In the genomic region with DNA sequence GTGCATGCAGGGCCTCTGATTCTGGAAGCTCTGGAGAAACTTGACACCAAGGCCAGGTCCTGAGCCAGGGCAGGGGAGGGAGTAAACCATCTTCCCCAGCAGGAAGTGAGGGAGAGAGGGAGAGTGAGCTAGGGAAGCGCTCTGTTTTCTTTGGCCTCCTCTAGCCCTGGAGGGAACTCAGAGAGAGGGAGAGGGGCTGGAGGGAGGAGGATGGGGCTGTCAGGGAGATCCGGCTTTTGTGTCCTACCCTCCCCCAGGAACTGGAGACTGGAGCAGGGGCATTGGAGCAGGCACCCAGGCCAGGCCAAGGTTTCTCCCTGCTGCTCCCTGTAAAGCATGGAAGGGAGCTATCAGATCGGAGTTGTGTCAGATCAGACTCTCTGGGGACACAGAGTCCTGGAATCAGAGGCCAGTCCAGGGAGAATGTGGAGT, we compare ENCODE assay signal across 11 cellular contexts. TPM values are rescaled to one million over a fixed set of nuclear protein-coding genes. Genes with fewer than 3 reads are reported as not detected.
DNase-seq lines count a peak whose midpoint lies in the region; TF ChIP-seq lines count a peak whose summit lies in the region.
"Had no signal": no experiment of that assay in that cellular context is flagged by ENCODE, and none has a peak within 500 bp of the region (broad histone marks: within the 10 kb centered on the region; RNA-seq: fewer than 3 reads in every experiment).

No MANE protein-coding gene starts in this region.

- H3K36me3 ChIP-seq in tibial artery: no peaks in the 10 kb centered on the region

- H3K4me3 ChIP-seq in tibial artery: no peak overlapping the region

- no peak for TF ChIP-seq CTCF in tibial artery (IDR thresholded peaks at IDR 0.05)

- H3K4me1 ChIP-seq in tibial artery: peaks cover 0 to 17% (median 13%) of the 10 kb centered on the region in 4 donors

- H3K27me3 ChIP-seq in tibial artery: no peaks in the 10 kb centered on the region

- intact Hi-C loops in tibial artery (cut with DNase I; ENCODE audit: low total_unique reads): no loop called here

- H3K27ac ChIP-seq in tibial artery: peak overlapping the region; percentile 52 to 53

- no peaks in the 10 kb centered on the region for H3K9me3 ChIP-seq in tibial artery

- peak; percentile 39 for DNase-seq in DMS153 (lab: John Stamatoyannopoulos, UW)
- DNase-seq in DMS153 treated with DMSO at 0.1 percent for 48 hours (lab: John Stamatoyannopoulos, UW; ENCODE audit: unreplicated experiment): no peak
- DNase-seq in ecto neural progenitor cell (ENCODE audit: low spot score): peak; percentile 58
- peak; percentile 33 to 52 for DNase-seq in lung microvascular endothelial cell (ENCODE audit: low read depth in 2 of 2)
- DNase-seq in tibial artery: peak; percentile 40 to 72
- no peak for DNase-seq in NCI-H1417 treated with DMSO at 0.1 percent for 48 hours (lab: John Stamatoyannopoulos, UW)
- no peak for DNase-seq in kidney tubule cell (ENCODE audit: low spot score)
- no peak for DNase-seq in activated CD4-positive, alpha-beta T cell treated with anti-CD3 and anti-CD28 coated beads, Interleukin-2, amount 50 U/mL, for 4 hours
- DNase-seq: 8988T; KG1; stimulated activated CD8-positive, alpha-beta memory T cell treated with anti-CD3 and anti-CD28 coated beads, Interleukin-4, amount 100 ng/mL, for 48 hours had no signal

RNA-seq across cellular contexts. Expression of gene PKDCC, which starts 22.7 kb away (rescaled TPM):
- total RNA-seq in lung microvascular endothelial cell: 1.5 and 4.2 TPM in 2 replicates

Comparison
In these comparisons a context has a peak if more than half of its experiments do, and no peak if none do; other contexts are left out.
1. DNase-seq: peak in DMS153 (single experiment), ecto neural progenitor cell (single experiment), lung microvascular endothelial cell (2 of 2) and tibial artery (2 of 2); none in DMS153 treated with DMSO at 0.1 percent for 48 hours (single experiment), NCI-H1417 treated with DMSO at 0.1 percent for 48 hours (single experiment), kidney tubule cell (single experiment) and activated CD4-positive, alpha-beta T cell treated with anti-CD3 and anti-CD28 coated beads, Interleukin-2, amount 50 U/mL, for 4 hours (0 of 2).